ENCODE assay signal across 36 cellular contexts in the genomic region with DNA sequence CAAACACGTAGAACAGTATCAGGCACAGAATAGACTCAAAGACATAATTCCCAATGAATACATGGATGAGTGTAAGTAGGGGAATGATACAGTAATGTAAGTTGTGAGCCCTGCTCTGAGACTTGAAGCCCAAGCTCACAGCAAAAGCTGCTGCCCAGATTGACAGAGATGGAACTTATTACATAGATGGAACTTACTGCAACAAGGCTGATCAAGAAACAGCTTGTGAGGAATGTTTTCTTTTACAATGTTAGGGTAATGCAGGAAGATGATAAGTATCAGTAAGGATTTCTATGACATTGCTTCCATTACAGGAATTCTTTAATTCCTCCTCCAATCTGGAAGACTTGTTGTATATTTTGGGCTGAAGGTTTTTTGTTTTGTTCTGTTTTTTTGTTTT.
"Had no signal": no experiment of that assay in that cellular context is flagged by ENCODE, and none has a peak within 500 bp of the region (broad histone marks: within the 10 kb centered on the region; RNA-seq: fewer than 3 reads in every experiment).

No MANE protein-coding gene starts in this region.

- H3K27me3 Mint-ChIP-seq: stimulated activated memory B cell treated with anti-CD40 and anti-IgM and Interleukin-4, amounts not matched to agents 10 μg/mL and 1 μg/mL and 100 μg/mL, for 72 hours had no signal

- H3K4me3 Mint-ChIP-seq: activated naive CD4-positive, alpha-beta T cell treated with anti-CD3 and anti-CD28 coated beads, Interleukin-2, amount 10 ng/mL, durations not matched to agents 7 days and 5 days; activated naive CD8-positive, alpha-beta T cell treated with anti-CD3 and anti-CD28 coated beads, Interleukin-2, amount 10 ng/mL, durations not matched to agents 7 days and 5 days; endodermal cell; naive B cell; nephron progenitor cell; stimulated activated memory B cell treated with anti-CD40 and anti-IgM and Interleukin-4, amounts not matched to agents 10 μg/mL and 1 μg/mL and 100 μg/mL, for 72 hours had no signal

- H3K36me3 ChIP-seq: brain microvascular endothelial cell, esophagus muscularis mucosa, gastrocnemius medialis, left lung, lower lobe of right lung, neutrophil, ovary, prostate gland, sigmoid colon, stomach, thyroid gland, upper lobe of left lung, vagina had no signal

- FAIRE-seq: astrocyte, small intestine had no signal

- H3K27ac ChIP-seq: brain microvascular endothelial cell, esophagus muscularis mucosa, gastrocnemius medialis, left lung, lower lobe of right lung, neutrophil, ovary, prostate gland, sigmoid colon, stomach, thyroid gland, upper lobe of left lung, vagina had no signal

- H3K9me3 Mint-ChIP-seq: activated naive CD4-positive, alpha-beta T cell treated with anti-CD3 and anti-CD28 coated beads, Interleukin-2, amount 10 ng/mL, durations not matched to agents 7 days and 5 days; activated naive CD8-positive, alpha-beta T cell treated with anti-CD3 and anti-CD28 coated beads, Interleukin-2, amount 10 ng/mL, durations not matched to agents 7 days and 5 days; endodermal cell; naive B cell; nephron progenitor cell; stimulated activated memory B cell treated with anti-CD40 and anti-IgM and Interleukin-4, amounts not matched to agents 10 μg/mL and 1 μg/mL and 100 μg/mL, for 72 hours had no signal

- H3K4me1 ChIP-seq: esophagus muscularis mucosa, gastrocnemius medialis, left lung, lower lobe of right lung, prostate gland, sigmoid colon, stomach, thyroid gland, upper lobe of left lung, vagina had no signal

- H3K27me3 ChIP-seq: brain microvascular endothelial cell, esophagus muscularis mucosa, gastrocnemius medialis, left lung, neutrophil, ovary, sigmoid colon, stomach, thyroid gland, upper lobe of left lung, vagina had no signal

- DNase-seq: activated CD4-positive, alpha-beta T cell treated with anti-CD3 and anti-CD28 coated beads for 48 hours; activated CD4-positive, alpha-beta T cell treated with anti-CD3 and anti-CD28 coated beads, Interleukin-2, amount 50 U/mL, for 48 hours; activated CD8-positive, alpha-beta memory T cell treated with anti-CD3 and anti-CD28 coated beads for 24 hours; activated gamma-delta T cell; activated naive CD4-positive, alpha-beta T cell treated with anti-CD3 and anti-CD28 coated beads, Interleukin-2, amount 10 ng/mL, durations not matched to agents 7 days and 5 days; activated naive CD8-positive, alpha-beta T cell treated with anti-CD3 and anti-CD28 coated beads, Interleukin-2, amount 10 ng/mL, durations not matched to agents 7 days and 5 days; activated T-cell treated with anti-CD3 and anti-CD28 coated beads, Interleukin-2, amount 50 U/mL, for 1 hour; amniotic stem cell; brain microvascular endothelial cell; cortex of kidney; endodermal cell; gastrocnemius medialis; glutamatergic neuron; left lung; lower lobe of right lung; mesenchymal stem cell; mucosa of descending colon; naive B cell; nephron progenitor cell; ovary; retina; sigmoid colon; small intestine; stimulated activated CD4-positive, alpha-beta T cell treated with anti-CD3 and anti-CD28 coated beads, Interleukin-1b, Interleukin-23, amount 100 ng/mL, for 48 hours; stimulated activated CD4-positive, alpha-beta T cell treated with anti-CD3 and anti-CD28 coated beads, Interleukin-4, amount 100 ng/mL, for 4 hours; stimulated activated CD8-positive, alpha-beta memory T cell treated with anti-CD3 and anti-CD28 coated beads, Interleukin-4, amount 100 ng/mL, for 48 hours; stomach; thyroid gland; upper lobe of left lung had no signal

- H3K36me3 Mint-ChIP-seq: activated naive CD4-positive, alpha-beta T cell treated with anti-CD3 and anti-CD28 coated beads, Interleukin-2, amount 10 ng/mL, durations not matched to agents 7 days and 5 days; activated naive CD8-positive, alpha-beta T cell treated with anti-CD3 and anti-CD28 coated beads, Interleukin-2, amount 10 ng/mL, durations not matched to agents 7 days and 5 days; naive B cell; stimulated activated memory B cell treated with anti-CD40 and anti-IgM and Interleukin-4, amounts not matched to agents 10 μg/mL and 1 μg/mL and 100 μg/mL, for 72 hours had no signal

- H3K4me1 Mint-ChIP-seq: activated naive CD4-positive, alpha-beta T cell treated with anti-CD3 and anti-CD28 coated beads, Interleukin-2, amount 10 ng/mL, durations not matched to agents 7 days and 5 days; activated naive CD8-positive, alpha-beta T cell treated with anti-CD3 and anti-CD28 coated beads, Interleukin-2, amount 10 ng/mL, durations not matched to agents 7 days and 5 days; endodermal cell; naive B cell; stimulated activated memory B cell treated with anti-CD40 and anti-IgM and Interleukin-4, amounts not matched to agents 10 μg/mL and 1 μg/mL and 100 μg/mL, for 72 hours had no signal

- H3K4me3 ChIP-seq: esophagus muscularis mucosa, gastrocnemius medialis, left lung, lower lobe of right lung, mucosa of descending colon, ovary, prostate gland, sigmoid colon, stomach, thyroid gland, upper lobe of left lung, vagina had no signal

- H3K9me3 ChIP-seq: esophagus muscularis mucosa, gastrocnemius medialis, left lung, lower lobe of right lung, mucosa of descending colon, neutrophil, ovary, prostate gland, sigmoid colon, stomach, thyroid gland, upper lobe of left lung, vagina had no signal

- ATAC-seq: activated CD4-positive, CD25-positive, alpha-beta regulatory T cell treated with anti-CD3 and anti-CD28 coated beads, Interleukin-2, amount 50 U/mL, for 24 hours; gastrocnemius medialis; left lung; lower lobe of right lung; mucosa of descending colon; stimulated activated memory B cell treated with anti-CD40 and anti-IgM and Interleukin-4, amounts not matched to agents 10 μg/mL and 1 μg/mL and 100 μg/mL, for 72 hours had no signal
